Comparison of ENCODE assay signal across 16 cellular contexts in genomic region chr7:73736885-73737284, GRCh38. TPM values are rescaled to one million over a fixed set of nuclear protein-coding genes. Genes with fewer than 3 reads are reported as not detected.
DNase-seq lines count a peak whose midpoint lies in the region; ATAC-seq and TF ChIP-seq lines count a peak whose summit lies in the region.
"Had no signal": no experiment of that assay in that cellular context is flagged by ENCODE, and none has a peak within 500 bp of the region (broad histone marks: within the 10 kb centered on the region; RNA-seq: fewer than 3 reads in every experiment).

No MANE protein-coding gene starts in this region.

- no peaks in the 10 kb centered on the region for H3K9me3 Mint-ChIP-seq in CD8-positive, alpha-beta memory T cell
- H3K9me3 Mint-ChIP-seq in IgD-negative memory B cell (no peaks in the 10 kb centered on the region), neural progenitor cell (no peaks in the 10 kb centered on the region)

- peak overlapping the region; percentile 67 to 94 for H3K9ac ChIP-seq in duodenal mucosa (ENCODE audit: low read depth in 1 of 2, low read length in 2 of 2)
- H3K9ac ChIP-seq in neural progenitor cell: no peak overlapping the region

- no peak overlapping the region for H3K4me2 ChIP-seq in neural progenitor cell

- no peaks in the 10 kb centered on the region for H3K27me3 ChIP-seq in CD8-positive, alpha-beta memory T cell (ENCODE audit: insufficient read depth, low read length, poor library complexity, severe bottlenecking)
- H3K27me3 ChIP-seq in duodenal mucosa (ENCODE audit: control insufficient read depth in 1 of 2, insufficient read depth in 2 of 2, low read length in 2 of 2) (no peaks in the 10 kb centered on the region), neural progenitor cell (no peaks in the 10 kb centered on the region)

- peak overlapping the region in 3 of 8 donors; percentile 17 to 73 (median 66) for H3K27ac Mint-ChIP-seq in CD8-positive, alpha-beta memory T cell
- H3K27ac Mint-ChIP-seq in IgD-negative memory B cell: no peak overlapping the region
- no peak overlapping the region for H3K27ac Mint-ChIP-seq in neural progenitor cell

- no peak overlapping the region for H3K4me3 ChIP-seq in CD8-positive, alpha-beta memory T cell (ENCODE audit: low read length)
- H3K4me3 ChIP-seq in duodenal mucosa (ENCODE audit: low read depth in 1 of 2, low read length in 2 of 2): peak overlapping the region in 1 of 2 donors; percentile 87
- H3K4me3 ChIP-seq in neural progenitor cell: no peak overlapping the region

- peaks cover 25% of the 10 kb centered on the region for H3F3A ChIP-seq in neural progenitor cell (ENCODE audit: low read depth)

- CTCF ChIA-PET in CD8-positive, alpha-beta memory T cell (lab: Charles Lee): interaction anchor here (5.4 to 9.3 kb wide), 2 partner anchors 12 to 130 kb away, joined by 36 to 104 read pairs; no protein-coding TSS in a partner anchor

- POLR2A ChIA-PET in CD8-positive, alpha-beta memory T cell (lab: Charles Lee): no interaction called here

- peak overlapping the region in 6 of 7 donors; percentile 72 to 93 (median 90) for H3K4me3 Mint-ChIP-seq in CD8-positive, alpha-beta memory T cell
- H3K4me3 Mint-ChIP-seq in IgD-negative memory B cell (peak overlapping the region; percentile 21 to 90 (median 73)), neural progenitor cell (peak overlapping the region; percentile 93)

- H3K79me2 ChIP-seq in neural progenitor cell (ENCODE audit: low read depth): peaks cover 5% of the 10 kb centered on the region

- no peak overlapping the region for H2AFZ ChIP-seq in neural progenitor cell (replicated peaks)

- no peak for TF ChIP-seq CTCF in neural progenitor cell (IDR thresholded peaks at IDR 0.05)

- H3K4me1 Mint-ChIP-seq in CD8-positive, alpha-beta memory T cell: peaks cover 11 to 24% (median 16%) of the 10 kb centered on the region in 3 donors
- peaks cover 4 to 11% (median 8%) of the 10 kb centered on the region in 3 donors for H3K4me1 Mint-ChIP-seq in IgD-negative memory B cell
- peaks cover 26% of the 10 kb centered on the region for H3K4me1 Mint-ChIP-seq in neural progenitor cell

- H3K9me3 ChIP-seq in CD8-positive, alpha-beta memory T cell (ENCODE audit: low read length): no peaks in the 10 kb centered on the region
- H3K9me3 ChIP-seq in duodenal mucosa (ENCODE audit: control insufficient read depth in 1 of 2, low read length in 2 of 2) (no peaks in the 10 kb centered on the region), neural progenitor cell (ENCODE audit: low read depth) (no peaks in the 10 kb centered on the region)

- peaks cover 0 to 10% (median 0%) of the 10 kb centered on the region in 3 donors for H3K36me3 Mint-ChIP-seq in CD8-positive, alpha-beta memory T cell
- H3K36me3 Mint-ChIP-seq in IgD-negative memory B cell (no peaks in the 10 kb centered on the region), neural progenitor cell (peaks cover 3% of the 10 kb centered on the region)

- H3K4me1 ChIP-seq in CD8-positive, alpha-beta memory T cell (ENCODE audit: insufficient read depth, low read length): peaks cover 9% of the 10 kb centered on the region
- H3K4me1 ChIP-seq in duodenal mucosa (ENCODE audit: control insufficient read depth in 1 of 2, insufficient read depth in 2 of 2, low read length in 2 of 2): peaks cover 33 to 37% of the 10 kb centered on the region in 2 donors
- H3K4me1 ChIP-seq in neural progenitor cell: peaks cover 15% of the 10 kb centered on the region

- peaks cover 0 to 4% of the 10 kb centered on the region in 2 donors for H3K27me3 Mint-ChIP-seq in CD8-positive, alpha-beta memory T cell
- H3K27me3 Mint-ChIP-seq in IgD-negative memory B cell (no peaks in the 10 kb centered on the region), neural progenitor cell (ENCODE audit: insufficient read depth, low read depth) (peaks cover 11% of the 10 kb centered on the region)

- no peak for ATAC-seq in HG03354 (IDR thresholded peaks at IDR 0.05; ENCODE audit: poor library complexity, severe bottlenecking, unreplicated experiment)

- DNase-seq in CD8-positive, alpha-beta memory T cell: peak in 1 of 5 donors; percentile 52
- no peak for DNase-seq in neural progenitor cell (ENCODE audit: low spot score)
- no peak for DNase-seq in GDM1 (lab: John Stamatoyannopoulos, UW)
- DNase-seq in NCI-H1417 (lab: John Stamatoyannopoulos, UW): no peak
- DNase-seq: amniotic stem cell, mesendoderm, NCI-H187, posterior cingulate gyrus, WERI-Rb-1 had no signal

- no peak overlapping the region for H3K27ac ChIP-seq in CD8-positive, alpha-beta memory T cell (ENCODE audit: low read depth, low read length)
- H3K27ac ChIP-seq in duodenal mucosa (ENCODE audit: low read depth, low read length) (no peak overlapping the region), neural progenitor cell (no peak overlapping the region)
- H3K27ac ChIP-seq: HL-60, WERI-Rb-1 had no signal

- peaks cover 7% of the 10 kb centered on the region for H3K36me3 ChIP-seq in CD8-positive, alpha-beta memory T cell (ENCODE audit: insufficient read depth, low read length)
- H3K36me3 ChIP-seq in duodenal mucosa (ENCODE audit: control insufficient read depth in 1 of 2, insufficient read depth in 2 of 2, low read length in 2 of 2) (peaks cover 9 to 18% of the 10 kb centered on the region in 2 donors), neural progenitor cell (no peaks in the 10 kb centered on the region)

- peaks cover 7% of the 10 kb centered on the region for H4K20me1 ChIP-seq in neural progenitor cell (ENCODE audit: low read depth)

RNA-seq across cellular contexts. Expression of gene ABHD11, which starts 1.7 kb away (rescaled TPM):
- 10 to 100 TPM; 23.2 to 26.5 TPM for total RNA-seq in CD8-positive, alpha-beta memory T cell
- polyA plus RNA-seq in CD8-positive, alpha-beta memory T cell: 13.1 TPM
- polyA plus RNA-seq in IgD-negative memory B cell: 13.6 TPM
- total RNA-seq in neural progenitor cell (ENCODE audit: low replicate concordance): 9.3 and 15.1 TPM in 2 replicates

RNA-seq across cellular contexts. Expression of gene STX1A, which starts 17.4 kb away (rescaled TPM):
- 10 to 100 TPM; 18.4 to 18.8 TPM for total RNA-seq in CD8-positive, alpha-beta memory T cell
- polyA plus RNA-seq in CD8-positive, alpha-beta memory T cell: 1.5 TPM
- 1.6 TPM for polyA plus RNA-seq in IgD-negative memory B cell
- 21.9 and 29.0 TPM in 2 replicates for total RNA-seq in neural progenitor cell (ENCODE audit: low replicate concordance)

RNA-seq across cellular contexts. Expression of gene CLDN3, which starts 33.2 kb away (rescaled TPM):
- not detected for total RNA-seq in CD8-positive, alpha-beta memory T cell
- polyA plus RNA-seq in CD8-positive, alpha-beta memory T cell: not detected
- polyA plus RNA-seq in IgD-negative memory B cell: not detected
- 1.6 and 14.2 TPM in 2 replicates for total RNA-seq in neural progenitor cell (ENCODE audit: low replicate concordance)
- total RNA-seq: G401, LHCN-M2, SK-MEL-5 had no signal

RNA-seq across cellular contexts. Expression of gene BUD23, which starts 53.5 kb away (rescaled TPM):
- 100 to 1,000 TPM; 102 to 113 TPM for total RNA-seq in CD8-positive, alpha-beta memory T cell
- 130 TPM for polyA plus RNA-seq in CD8-positive, alpha-beta memory T cell
- polyA plus RNA-seq in IgD-negative memory B cell: 137 TPM
- total RNA-seq in neural progenitor cell (ENCODE audit: low replicate concordance): 22.8 and 41.6 TPM in 2 replicates

RNA-seq across cellular contexts. Expression of gene DNAJC30, which starts 53.6 kb away (rescaled TPM):
- total RNA-seq in CD8-positive, alpha-beta memory T cell: 10 to 100 TPM; 10.9 to 12.4 TPM
- 10.0 TPM for polyA plus RNA-seq in CD8-positive, alpha-beta memory T cell
- 11.3 TPM for polyA plus RNA-seq in IgD-negative memory B cell
- total RNA-seq in neural progenitor cell (ENCODE audit: low replicate concordance): 0.94 and 2.6 TPM in 2 replicates
